ENCODE assay signal across 26 cellular contexts in the genomic region with DNA sequence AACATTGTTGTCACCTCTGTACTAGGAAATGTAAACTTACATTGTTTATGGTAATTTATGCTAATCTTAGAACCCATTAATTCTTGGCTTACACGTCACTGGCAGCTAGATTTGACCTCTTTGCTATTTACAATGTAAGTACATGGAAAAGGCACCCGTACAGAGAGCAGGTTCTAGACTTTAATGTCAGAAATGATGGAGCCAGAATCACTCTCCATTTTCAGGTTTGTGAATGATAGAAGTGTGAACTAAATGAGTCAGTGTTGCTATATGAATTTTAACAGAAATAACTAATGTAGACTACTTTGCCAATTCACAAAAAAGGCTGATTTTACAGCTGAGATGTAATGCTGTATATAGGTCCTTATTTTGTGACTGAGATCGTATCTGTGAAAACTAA.
DNase-seq lines count a peak whose midpoint lies in the region; ATAC-seq, FAIRE-seq and TF ChIP-seq lines count a peak whose summit lies in the region.
"Had no signal": no experiment of that assay in that cellular context is flagged by ENCODE, and none has a peak within 500 bp of the region (broad histone marks: within the 10 kb centered on the region; RNA-seq: fewer than 3 reads in every experiment).

No MANE protein-coding gene starts in this region.

- peaks cover 35% of the 10 kb centered on the region for H3K4me1 ChIP-seq in endothelial cell of umbilical vein (ENCODE audit: control insufficient read depth, extremely low read depth, insufficient read depth, low read length)
- peaks cover 0 to 59% (median 29%) of the 10 kb centered on the region in 4 donors for H3K4me1 ChIP-seq in tibial artery
- H3K4me1 ChIP-seq in foreskin keratinocyte, result no peaks in the 10 kb centered on the region

- no peaks in the 10 kb centered on the region for H3K27me3 ChIP-seq in endothelial cell of umbilical vein (ENCODE audit: control insufficient read depth in 2 of 2, insufficient read depth in 2 of 2, low read length in 2 of 2)
- no peaks in the 10 kb centered on the region for H3K27me3 ChIP-seq in tibial artery
- H3K27me3 ChIP-seq in foreskin keratinocyte, result no peaks in the 10 kb centered on the region
- H3K27me3 ChIP-seq: BLaER1 treated with 17β-estradiol and CSF1 and Interleukin-3, amounts not matched to agents 10 nM and 100 nM had no signal

- no peak overlapping the region for H3K27ac Mint-ChIP-seq in activated naive CD4-positive, alpha-beta T cell treated with anti-CD3 and anti-CD28 coated beads, Interleukin-2, amount 50 U/mL, for 72 hours
- H3K27ac Mint-ChIP-seq in activated naive CD4-positive, alpha-beta T cell treated with anti-CD3 and anti-CD28 coated beads for 36 hours, result no peak overlapping the region

- H3K9me1 ChIP-seq in endothelial cell of umbilical vein (replicated peaks; ENCODE audit: control insufficient read depth, extremely low read depth, insufficient read depth, low read length), result no peaks in the 10 kb centered on the region

- H3K4me3 Mint-ChIP-seq in activated naive CD4-positive, alpha-beta T cell treated with anti-CD3 and anti-CD28 coated beads for 36 hours, result no peak overlapping the region
- H3K4me3 Mint-ChIP-seq: CD8-positive, alpha-beta memory T cell had no signal

- peaks cover 0 to 13% of the 10 kb centered on the region in 2 donors for H3K36me3 Mint-ChIP-seq in activated naive CD4-positive, alpha-beta T cell treated with anti-CD3 and anti-CD28 coated beads, Interleukin-2, amount 50 U/mL, for 72 hours
- H3K36me3 Mint-ChIP-seq in activated naive CD4-positive, alpha-beta T cell treated with anti-CD3 and anti-CD28 coated beads for 36 hours (ENCODE audit: low read depth), result no peaks in the 10 kb centered on the region
- H3K36me3 Mint-ChIP-seq: CD8-positive, alpha-beta memory T cell had no signal

- H3K36me3 ChIP-seq in endothelial cell of umbilical vein (ENCODE audit: control insufficient read depth in 2 of 2, extremely low read depth in 1 of 2, insufficient read depth in 2 of 2, low read length in 2 of 2), result no peaks in the 10 kb centered on the region
- H3K36me3 ChIP-seq in tibial artery, result peaks cover 0 to 12% (median 0%) of the 10 kb centered on the region in 3 donors

- H4K20me1 ChIP-seq in endothelial cell of umbilical vein (replicated peaks; ENCODE audit: control insufficient read depth, extremely low read depth, insufficient read depth, low read length), result no peaks in the 10 kb centered on the region

- no peak overlapping the region for H3K4me3 ChIP-seq in endothelial cell of umbilical vein (replicated peaks in 1 of 3; ENCODE audit: insufficient read depth in 1 of 3, low read depth in 1 of 3, low read length in 3 of 3)
- H3K4me3 ChIP-seq in tibial artery, result no peak overlapping the region
- H3K4me3 ChIP-seq: BLaER1 treated with 17β-estradiol and CSF1 and Interleukin-3, amounts not matched to agents 10 nM and 100 nM had no signal

- no peak for FAIRE-seq in endothelial cell of umbilical vein (lab: Jason Lieb, UNC)
- FAIRE-seq: GM18507, HTR-8/SVneo had no signal

- intact Hi-C loops in activated naive CD4-positive, alpha-beta T cell treated with anti-CD3 and anti-CD28 coated beads for 36 hours (cut with micrococcal nuclease), result loop anchor here (1.0 to 10.0 kb wide), 5 partner anchors 56 to 438 kb away; partner anchors contain the start of genes CEP192, FAM210A and RNMT
- intact Hi-C loops in endothelial cell of umbilical vein (cut with micrococcal nuclease) (no loop called here), tibial artery (cut with DNase I; ENCODE audit: low total_unique reads) (no loop called here)

- H3K27ac ChIP-seq in endothelial cell of umbilical vein (ENCODE audit: insufficient read depth, low read depth, low read length) (peak overlapping the region; percentile 85), tibial artery (peak overlapping the region; percentile 65 to 74), foreskin keratinocyte (no peak overlapping the region)
- H3K27ac ChIP-seq: BLaER1 treated with 17β-estradiol and CSF1 and Interleukin-3, amounts not matched to agents 10 nM and 100 nM; KMS-11; RWPE1 had no signal

- TF ChIP-seq CTCF in endothelial cell of umbilical vein (IDR thresholded peaks at IDR 0.05; ENCODE audit: extremely low read depth in 1 of 2, insufficient read depth in 1 of 2, low read depth in 1 of 2, low read length in 2 of 2) (no peak), tibial artery (IDR thresholded peaks at IDR 0.05) (no peak), foreskin keratinocyte (conservative IDR thresholded peaks at IDR 0.05) (no peak)

- TF ChIP-seq POLR2A in endothelial cell of umbilical vein (IDR thresholded peaks at IDR 0.05; ENCODE audit: low read depth, low read length), result no peak

- peaks cover 47% of the 10 kb centered on the region for H3K4me1 Mint-ChIP-seq in activated naive CD4-positive, alpha-beta T cell treated with anti-CD3 and anti-CD28 coated beads for 36 hours (ENCODE audit: low read depth)

- POLR2A ChIA-PET in endothelial cell of umbilical vein (lab: Charles Lee), result no interaction called here

- ATAC-seq in activated CD4-positive, CD25-positive, alpha-beta regulatory T cell treated with anti-CD3 and anti-CD28 coated beads, Interleukin-2, amount 50 U/mL, for 24 hours, result peak; percentile 59 to 67
- ATAC-seq in activated naive CD4-positive, alpha-beta T cell treated with anti-CD3 and anti-CD28 coated beads, Interleukin-2, amount 50 U/mL, for 72 hours, result peak; percentile 51 to 82
- no peak for ATAC-seq in foreskin keratinocyte

- peak overlapping the region; percentile 22 for H3K9ac ChIP-seq in endothelial cell of umbilical vein (replicated peaks; ENCODE audit: extremely low read depth, insufficient read depth, low read length)
- H3K9ac ChIP-seq: BLaER1 treated with 17β-estradiol and CSF1 and Interleukin-3, amounts not matched to agents 10 nM and 100 nM; KMS-11 had no signal

- DNase-seq in activated CD4-positive, CD25-positive, alpha-beta regulatory T cell (lab: John Stamatoyannopoulos, UW), result no peak
- no peak for DNase-seq in activated naive CD4-positive, alpha-beta T cell treated with anti-CD3 and anti-CD28 coated beads, Interleukin-2, amount 50 U/mL, for 72 hours (ENCODE audit: low spot score in 2 of 2)
- DNase-seq in activated naive CD4-positive, alpha-beta T cell treated with anti-CD3 and anti-CD28 coated beads for 36 hours, result no peak
- no peak for DNase-seq in endothelial cell of umbilical vein (ENCODE audit: low read depth, low spot score)
- DNase-seq in tibial artery, result no peak
- DNase-seq in foreskin keratinocyte, result no peak
- no peak for DNase-seq in iPS-NIHi11 (ENCODE audit: low spot score)
- DNase-seq: 8988T; CD8-positive, alpha-beta memory T cell; GDM1; GOT3; HCEC 1CT; IMR-90; NCI-H1105; NCI-H146; NCI-H2029; NCI-H2227 treated with DMSO at 0.1 percent for 48 hours; NCI-H510A treated with DMSO at 0.1 percent for 48 hours; NCI-H774; NK-92 treated with Interleukin-12 subunit alpha and Interleukin-12 subunit beta, amount 100 ng/mL, for 24 hours had no signal

- H3K27me3 Mint-ChIP-seq in activated naive CD4-positive, alpha-beta T cell treated with anti-CD3 and anti-CD28 coated beads for 36 hours (ENCODE audit: low read depth), result no peaks in the 10 kb centered on the region

- H3K4me2 ChIP-seq in endothelial cell of umbilical vein (ENCODE audit: insufficient read depth, low read length), result peak overlapping the region; percentile 70
- H3K4me2 ChIP-seq: KMS-11 had no signal

- CTCF ChIA-PET in activated naive CD4-positive, alpha-beta T cell treated with anti-CD3 and anti-CD28 coated beads for 36 hours (lab: Charles Lee), result interaction anchor here (1.7 kb wide), 1 partner anchor 217 kb away, joined by 6 read pairs; no protein-coding TSS in a partner anchor
- CTCF ChIA-PET in endothelial cell of umbilical vein (lab: Charles Lee), result no interaction called here

- H3K9me3 Mint-ChIP-seq in activated naive CD4-positive, alpha-beta T cell treated with anti-CD3 and anti-CD28 coated beads, Interleukin-2, amount 50 U/mL, for 72 hours, result no peaks in the 10 kb centered on the region
- H3K9me3 Mint-ChIP-seq in activated naive CD4-positive, alpha-beta T cell treated with anti-CD3 and anti-CD28 coated beads for 36 hours, result no peaks in the 10 kb centered on the region
- H3K9me3 Mint-ChIP-seq: CD8-positive, alpha-beta memory T cell had no signal

- BruUV-seq in endothelial cell of umbilical vein (replicated peaks; lab: Mats Ljungman, UMichigan), result no TSS peak

- no peaks in the 10 kb centered on the region for H3K9me3 ChIP-seq in endothelial cell of umbilical vein (replicated peaks; ENCODE audit: control insufficient read depth, insufficient read depth, low read length)
- no peaks in the 10 kb centered on the region for H3K9me3 ChIP-seq in tibial artery
- H3K9me3 ChIP-seq: BLaER1 treated with 17β-estradiol and CSF1 and Interleukin-3, amounts not matched to agents 10 nM and 100 nM had no signal

- no peaks in the 10 kb centered on the region for H3K79me2 ChIP-seq in endothelial cell of umbilical vein (ENCODE audit: control insufficient read depth, insufficient read depth, low read length)

- peak overlapping the region; percentile 65 for H2AFZ ChIP-seq in endothelial cell of umbilical vein (ENCODE audit: low read depth, low read length)

- dilution Hi-C loops in endothelial cell of umbilical vein (cut with MboI; ENCODE audit: extremely low pct_ligation_motif_present, low sequenced_read_pairs), result no loop called here

TF ChIP-seq in endothelial cell of umbilical vein, 7 proteins besides CTCF, POLR2A, EP300 and RAD21:
- no peak for TF ChIP-seq FOS (IDR thresholded peaks at IDR 0.05; ENCODE audit: borderline replicate concordance, insufficient read depth, low read length)
- no peak for TF ChIP-seq POLR2AphosphoS5 (IDR thresholded peaks at IDR 0.05; ENCODE audit: insufficient read depth, low read depth, low read length)
TF ChIP-seq in endothelial cell of umbilical vein: peak in this region for 0.
